In genomic region chr1:24285231-24285630, GRCh38 we compare ENCODE assay signal across 15 cellular contexts. TPM values are rescaled to one million over a fixed set of nuclear protein-coding genes. Genes with fewer than 3 reads are reported as not detected.
"Had no signal": no experiment of that assay in that cellular context is flagged by ENCODE, and none has a peak within 500 bp of the region (broad histone marks: within the 10 kb centered on the region; RNA-seq: fewer than 3 reads in every experiment).

No MANE protein-coding gene starts in this region.

- FAIRE-seq: astrocyte, pancreas had no signal

- H3K27ac ChIP-seq: colonic mucosa, pancreas, thoracic aorta had no signal

- H3K4me1 Mint-ChIP-seq: stimulated activated naive CD8-positive, alpha-beta T cell treated with anti-CD3 and anti-CD28 coated beads, Interleukin-15, amount 100 ng/mL, for 72 hours had no signal

- H3K4me3 Mint-ChIP-seq: activated CD8-positive, alpha-beta T cell treated with anti-CD3 and anti-CD28 coated beads for 36 hours; activated T-helper 1 cell treated with anti-CD3 and anti-CD28 coated beads, Interleukin-12 subunit alpha, Interleukin-12 subunit beta, Interleukin-2, Interleukin-4 antibody, amounts not matched to agents 30 ng/mL and 10 ng/mL and 1 ng/mL, durations not matched to agents 14 hours and 24 hours and 36 hours; stimulated activated naive CD8-positive, alpha-beta T cell treated with anti-CD3 and anti-CD28 coated beads, Interleukin-15, amount 100 ng/mL, for 72 hours had no signal

- H3K9me3 ChIP-seq: colonic mucosa, pancreas, thoracic aorta had no signal

- H3K27ac Mint-ChIP-seq: activated CD8-positive, alpha-beta T cell treated with anti-CD3 and anti-CD28 coated beads for 36 hours; activated T-helper 1 cell treated with anti-CD3 and anti-CD28 coated beads, Interleukin-12 subunit alpha, Interleukin-12 subunit beta, Interleukin-2, Interleukin-4 antibody, amounts not matched to agents 30 ng/mL and 10 ng/mL and 1 ng/mL, durations not matched to agents 14 hours and 24 hours and 36 hours had no signal

- H3K27me3 ChIP-seq: colonic mucosa, pancreas had no signal

- H3K36me3 ChIP-seq: colonic mucosa, pancreas, thoracic aorta had no signal

- ATAC-seq: activated CD8-positive, alpha-beta T cell treated with anti-CD3 and anti-CD28 coated beads for 36 hours; pancreas; stimulated activated naive CD8-positive, alpha-beta T cell treated with anti-CD3 and anti-CD28 coated beads, Interleukin-15, amount 100 ng/mL, for 72 hours had no signal

- DNase-seq: activated CD4-positive, alpha-beta T cell treated with anti-CD3 and anti-CD28 coated beads for 1 hour; activated CD8-positive, alpha-beta T cell treated with anti-CD3 and anti-CD28 coated beads for 36 hours; activated naive CD4-positive, alpha-beta T cell; caudate nucleus; colonic mucosa; effector CD8-positive, alpha-beta T cell; pancreas; retina; stimulated activated CD4-positive, alpha-beta T cell treated with anti-CD3 and anti-CD28 coated beads, Interleukin-15, amount 100 ng/mL, for 24 hours; stimulated activated CD4-positive, alpha-beta T cell treated with anti-CD3 and anti-CD28 coated beads, Interleukin-4, amount 100 ng/mL, for 24 hours; stimulated activated naive CD8-positive, alpha-beta T cell treated with anti-CD3 and anti-CD28 coated beads, Interleukin-15, amount 100 ng/mL, for 72 hours had no signal

- H3K9me3 Mint-ChIP-seq: activated CD8-positive, alpha-beta T cell treated with anti-CD3 and anti-CD28 coated beads for 36 hours; activated T-helper 1 cell treated with anti-CD3 and anti-CD28 coated beads, Interleukin-12 subunit alpha, Interleukin-12 subunit beta, Interleukin-2, Interleukin-4 antibody, amounts not matched to agents 30 ng/mL and 10 ng/mL and 1 ng/mL, durations not matched to agents 14 hours and 24 hours and 36 hours; stimulated activated naive CD8-positive, alpha-beta T cell treated with anti-CD3 and anti-CD28 coated beads, Interleukin-15, amount 100 ng/mL, for 72 hours had no signal

- H3K4me3 ChIP-seq: colonic mucosa, pancreas, thoracic aorta had no signal

RNA-seq across cellular contexts. Expression of gene GRHL3, which starts 33.9 kb away (rescaled TPM):
- total RNA-seq: activated CD8-positive, alpha-beta T cell treated with anti-CD3 and anti-CD28 coated beads for 36 hours; activated T-helper 1 cell treated with anti-CD3 and anti-CD28 coated beads, Interleukin-12 subunit alpha, Interleukin-12 subunit beta, Interleukin-2, Interleukin-4 antibody, amounts not matched to agents 30 ng/mL and 10 ng/mL and 1 ng/mL, durations not matched to agents 14 hours and 24 hours and 36 hours had no signal
- polyA plus RNA-seq: neural cell had no signal
